Comparison of ENCODE assay signal across 1 cellular context in genomic region chr4:70993181-70994068, GRCh38.
TF ChIP-seq lines count a peak whose summit lies in the region.

Gene DCK (plus strand): TSS chr4:70993649. CDS start chr4:70993836, 187 bp downstream.

TF ChIP-seq in HEK293, 187 proteins besides CTCF, POLR2A, EP300 and RAD21 (continued from another document and continues in another):
- TF ChIP-seq ZBTB26 (tag by site-specific recombination; optimal IDR thresholded peaks at IDR 0.05) (peak; percentile 93), GLI2 (tag by site-specific recombination; IDR thresholded peaks at IDR 0.05; ENCODE audit: borderline replicate concordance, low read depth) (no peak), KLF1 (tag by site-specific recombination; IDR thresholded peaks at IDR 0.05) (peak; percentile 85), ZXDB (tag by site-specific recombination; IDR thresholded peaks at IDR 0.05) (0 out of 2 replicates have a peak, but pooled peaks have one; percentile 13), ZNF391 (tag by site-specific recombination; IDR thresholded peaks at IDR 0.05; ENCODE audit: borderline replicate concordance, low read depth) (no peak), ZNF121 (tag by site-specific recombination; IDR thresholded peaks at IDR 0.05) (no peak), ZNF488 (tag by site-specific recombination; IDR thresholded peaks at IDR 0.05) (no peak), ZBTB8A (tag by site-specific recombination; IDR thresholded peaks at IDR 0.05) (peak; percentile 95), ZFP69B (tag by site-specific recombination; IDR thresholded peaks at IDR 0.05) (peak; percentile 86), ZFHX2 (tag by site-specific recombination; conservative IDR thresholded peaks at IDR 0.05) (peak; percentile 38; the same call in 1 of the 2 replicates), ZNF266 (tag by site-specific recombination; IDR thresholded peaks at IDR 0.05; ENCODE audit: low read depth) (no peak), KLF7 (tag by site-specific recombination; IDR thresholded peaks at IDR 0.05; ENCODE audit: borderline replicate concordance) (no peak), SP3 (tag by site-specific recombination; IDR thresholded peaks at IDR 0.05) (peak; percentile 59), ZBTB7A (tag by site-specific recombination; IDR thresholded peaks at IDR 0.05; ENCODE audit: low read depth) (no peak), ZNF544 (tag by site-specific recombination; IDR thresholded peaks at IDR 0.05) (no peak), KLF10 (tag by site-specific recombination; IDR thresholded peaks at IDR 0.05) (0 out of 2 replicates have a peak, but pooled peaks have one; percentile 52), KLF16 (tag by site-specific recombination; IDR thresholded peaks at IDR 0.05) (0 out of 2 replicates have a peak, but pooled peaks have one; percentile 29), PBX3 (CRISPR knock-in tag; IDR thresholded peaks at IDR 0.05) (peak; percentile 52; the same call in 1 of the 2 replicates), FEZF1 (tag by site-specific recombination; IDR thresholded peaks at IDR 0.05) (no peak), ZNF785 (tag by site-specific recombination; IDR thresholded peaks at IDR 0.05) (no peak), SALL2 (tag by site-specific recombination; IDR thresholded peaks at IDR 0.05; ENCODE audit: borderline replicate concordance) (no peak), ZNF76 (tag by site-specific recombination; IDR thresholded peaks at IDR 0.05; ENCODE audit: borderline replicate concordance, low read depth) (peak; percentile 42; the same call in 1 of the 2 replicates), GLIS1 (tag by site-specific recombination; IDR thresholded peaks at IDR 0.05) (peak; percentile 46), ZNF280D (tag by site-specific recombination; IDR thresholded peaks at IDR 0.05) (no peak), ZBTB10 (tag by site-specific recombination; IDR thresholded peaks at IDR 0.05) (0 out of 2 replicates have a peak, but pooled peaks have one; percentile 39), ZEB2 (tag by site-specific recombination; IDR thresholded peaks at IDR 0.05) (peak; percentile 24; the same call in 1 of the 2 replicates), ZNF560 (tag by site-specific recombination; IDR thresholded peaks at IDR 0.05; ENCODE audit: borderline replicate concordance) (no peak), ZBTB44 (tag by site-specific recombination; IDR thresholded peaks at IDR 0.05) (no peak), GLIS2 (tag by site-specific recombination; IDR thresholded peaks at IDR 0.05) (peak; percentile 88), KLF9 (tag by site-specific recombination; IDR thresholded peaks at IDR 0.05; ENCODE audit: low read depth) (peak; percentile 68), ZNF341 (tag by site-specific recombination; IDR thresholded peaks at IDR 0.05; ENCODE audit: low read depth) (no peak), ZBTB1 (tag by site-specific recombination; IDR thresholded peaks at IDR 0.05) (no peak), ZNF654 (tag by site-specific recombination; IDR thresholded peaks at IDR 0.05; ENCODE audit: low read depth) (no peak)
- TF ChIP-seq, protein P1, sequence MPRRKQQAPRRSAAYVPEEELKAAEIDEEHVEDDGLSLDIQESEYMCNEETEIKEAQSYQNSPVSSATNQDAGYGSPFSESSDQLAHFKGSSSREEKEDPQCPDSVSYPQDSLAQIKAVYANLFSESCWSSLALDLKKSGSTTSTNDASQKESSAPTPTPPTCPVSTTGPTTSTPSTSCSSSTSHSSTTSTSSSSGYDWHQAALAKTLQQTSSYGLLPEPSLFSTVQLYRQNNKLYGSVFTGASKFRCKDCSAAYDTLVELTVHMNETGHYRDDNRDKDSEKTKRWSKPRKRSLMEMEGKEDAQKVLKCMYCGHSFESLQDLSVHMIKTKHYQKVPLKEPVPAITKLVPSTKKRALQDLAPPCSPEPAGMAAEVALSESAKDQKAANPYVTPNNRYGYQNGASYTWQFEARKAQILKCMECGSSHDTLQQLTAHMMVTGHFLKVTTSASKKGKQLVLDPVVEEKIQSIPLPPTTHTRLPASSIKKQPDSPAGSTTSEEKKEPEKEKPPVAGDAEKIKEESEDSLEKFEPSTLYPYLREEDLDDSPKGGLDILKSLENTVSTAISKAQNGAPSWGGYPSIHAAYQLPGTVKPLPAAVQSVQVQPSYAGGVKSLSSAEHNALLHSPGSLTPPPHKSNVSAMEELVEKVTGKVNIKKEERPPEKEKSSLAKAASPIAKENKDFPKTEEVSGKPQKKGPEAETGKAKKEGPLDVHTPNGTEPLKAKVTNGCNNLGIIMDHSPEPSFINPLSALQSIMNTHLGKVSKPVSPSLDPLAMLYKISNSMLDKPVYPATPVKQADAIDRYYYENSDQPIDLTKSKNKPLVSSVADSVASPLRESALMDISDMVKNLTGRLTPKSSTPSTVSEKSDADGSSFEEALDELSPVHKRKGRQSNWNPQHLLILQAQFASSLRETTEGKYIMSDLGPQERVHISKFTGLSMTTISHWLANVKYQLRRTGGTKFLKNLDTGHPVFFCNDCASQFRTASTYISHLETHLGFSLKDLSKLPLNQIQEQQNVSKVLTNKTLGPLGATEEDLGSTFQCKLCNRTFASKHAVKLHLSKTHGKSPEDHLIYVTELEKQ (tag by site-specific recombination; IDR thresholded peaks at IDR 0.05; ENCODE audit: borderline replicate concordance), result no peak
- TF ChIP-seq, protein P2, sequence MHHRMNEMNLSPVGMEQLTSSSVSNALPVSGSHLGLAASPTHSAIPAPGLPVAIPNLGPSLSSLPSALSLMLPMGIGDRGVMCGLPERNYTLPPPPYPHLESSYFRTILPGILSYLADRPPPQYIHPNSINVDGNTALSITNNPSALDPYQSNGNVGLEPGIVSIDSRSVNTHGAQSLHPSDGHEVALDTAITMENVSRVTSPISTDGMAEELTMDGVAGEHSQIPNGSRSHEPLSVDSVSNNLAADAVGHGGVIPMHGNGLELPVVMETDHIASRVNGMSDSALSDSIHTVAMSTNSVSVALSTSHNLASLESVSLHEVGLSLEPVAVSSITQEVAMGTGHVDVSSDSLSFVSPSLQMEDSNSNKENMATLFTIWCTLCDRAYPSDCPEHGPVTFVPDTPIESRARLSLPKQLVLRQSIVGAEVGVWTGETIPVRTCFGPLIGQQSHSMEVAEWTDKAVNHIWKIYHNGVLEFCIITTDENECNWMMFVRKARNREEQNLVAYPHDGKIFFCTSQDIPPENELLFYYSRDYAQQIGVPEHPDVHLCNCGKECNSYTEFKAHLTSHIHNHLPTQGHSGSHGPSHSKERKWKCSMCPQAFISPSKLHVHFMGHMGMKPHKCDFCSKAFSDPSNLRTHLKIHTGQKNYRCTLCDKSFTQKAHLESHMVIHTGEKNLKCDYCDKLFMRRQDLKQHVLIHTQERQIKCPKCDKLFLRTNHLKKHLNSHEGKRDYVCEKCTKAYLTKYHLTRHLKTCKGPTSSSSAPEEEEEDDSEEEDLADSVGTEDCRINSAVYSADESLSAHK (tag by site-specific recombination; IDR thresholded peaks at IDR 0.05), result no peak
- TF ChIP-seq, protein P3, sequence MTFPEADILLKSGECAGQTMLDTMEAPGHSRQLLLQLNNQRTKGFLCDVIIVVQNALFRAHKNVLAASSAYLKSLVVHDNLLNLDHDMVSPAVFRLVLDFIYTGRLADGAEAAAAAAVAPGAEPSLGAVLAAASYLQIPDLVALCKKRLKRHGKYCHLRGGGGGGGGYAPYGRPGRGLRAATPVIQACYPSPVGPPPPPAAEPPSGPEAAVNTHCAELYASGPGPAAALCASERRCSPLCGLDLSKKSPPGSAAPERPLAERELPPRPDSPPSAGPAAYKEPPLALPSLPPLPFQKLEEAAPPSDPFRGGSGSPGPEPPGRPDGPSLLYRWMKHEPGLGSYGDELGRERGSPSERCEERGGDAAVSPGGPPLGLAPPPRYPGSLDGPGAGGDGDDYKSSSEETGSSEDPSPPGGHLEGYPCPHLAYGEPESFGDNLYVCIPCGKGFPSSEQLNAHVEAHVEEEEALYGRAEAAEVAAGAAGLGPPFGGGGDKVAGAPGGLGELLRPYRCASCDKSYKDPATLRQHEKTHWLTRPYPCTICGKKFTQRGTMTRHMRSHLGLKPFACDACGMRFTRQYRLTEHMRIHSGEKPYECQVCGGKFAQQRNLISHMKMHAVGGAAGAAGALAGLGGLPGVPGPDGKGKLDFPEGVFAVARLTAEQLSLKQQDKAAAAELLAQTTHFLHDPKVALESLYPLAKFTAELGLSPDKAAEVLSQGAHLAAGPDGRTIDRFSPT (tag by site-specific recombination; IDR thresholded peaks at IDR 0.05), result peak; percentile 66; the same call in 1 of the 2 replicates
- TF ChIP-seq, protein P4, sequence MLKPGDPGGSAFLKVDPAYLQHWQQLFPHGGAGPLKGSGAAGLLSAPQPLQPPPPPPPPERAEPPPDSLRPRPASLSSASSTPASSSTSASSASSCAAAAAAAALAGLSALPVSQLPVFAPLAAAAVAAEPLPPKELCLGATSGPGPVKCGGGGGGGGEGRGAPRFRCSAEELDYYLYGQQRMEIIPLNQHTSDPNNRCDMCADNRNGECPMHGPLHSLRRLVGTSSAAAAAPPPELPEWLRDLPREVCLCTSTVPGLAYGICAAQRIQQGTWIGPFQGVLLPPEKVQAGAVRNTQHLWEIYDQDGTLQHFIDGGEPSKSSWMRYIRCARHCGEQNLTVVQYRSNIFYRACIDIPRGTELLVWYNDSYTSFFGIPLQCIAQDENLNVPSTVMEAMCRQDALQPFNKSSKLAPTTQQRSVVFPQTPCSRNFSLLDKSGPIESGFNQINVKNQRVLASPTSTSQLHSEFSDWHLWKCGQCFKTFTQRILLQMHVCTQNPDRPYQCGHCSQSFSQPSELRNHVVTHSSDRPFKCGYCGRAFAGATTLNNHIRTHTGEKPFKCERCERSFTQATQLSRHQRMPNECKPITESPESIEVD (tag by site-specific recombination; IDR thresholded peaks at IDR 0.05), result no peak
